12 cellular contexts compared by ENCODE assay signal in the genomic region with DNA sequence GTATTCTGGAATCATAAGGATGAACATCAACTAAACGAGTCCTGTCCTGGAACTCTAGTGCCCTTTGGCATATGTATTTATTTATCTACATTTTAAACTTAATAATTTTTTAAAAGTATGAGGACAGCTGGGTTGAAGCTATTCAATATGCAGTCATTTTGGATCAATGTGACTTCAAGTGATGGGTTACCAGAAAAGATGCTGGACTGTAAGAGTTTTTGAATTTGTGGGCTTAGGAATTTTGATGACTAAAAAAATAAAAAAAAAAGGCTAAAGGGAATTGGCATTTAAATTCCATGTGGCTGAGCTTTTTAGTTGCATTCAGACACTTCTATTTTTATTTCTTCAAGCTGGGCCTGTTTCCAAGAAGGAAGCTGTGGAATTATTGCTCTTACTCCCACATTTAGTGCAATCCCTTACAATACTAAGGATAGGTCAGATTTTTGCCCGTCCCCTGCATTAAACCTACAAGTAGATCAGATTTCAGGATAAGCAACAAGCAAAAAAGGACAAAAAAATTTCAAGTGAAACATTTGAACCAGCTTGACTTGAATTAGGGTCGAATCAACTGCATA.
DNase-seq lines count a peak whose midpoint lies in the region; ATAC-seq and TF ChIP-seq lines count a peak whose summit lies in the region.
"Had no signal": no experiment of that assay in that cellular context is flagged by ENCODE, and none has a peak within 500 bp of the region (broad histone marks: within the 10 kb centered on the region; RNA-seq: fewer than 3 reads in every experiment).

No MANE protein-coding gene starts in this region.

- no peaks in the 10 kb centered on the region for H3K36me3 Mint-ChIP-seq in activated T-cell treated with anti-CD3 and anti-CD28 coated beads, Interleukin-2, amount 50 U/mL, for 24 hours (ENCODE audit: low read depth)
- H3K36me3 Mint-ChIP-seq: CD4-positive, CD25-positive, alpha-beta regulatory T cell; stimulated activated naive B cell treated with anti-CD40 and anti-IgM and Interleukin-4, amounts not matched to agents 10 μg/mL and 1 μg/mL and 100 μg/mL, for 72 hours had no signal

- H3K27me3 ChIP-seq in BJ (ENCODE audit: control insufficient read depth, insufficient read depth, low read length) (no peaks in the 10 kb centered on the region), SK-N-SH (ENCODE audit: insufficient read depth) (no peaks in the 10 kb centered on the region), parathyroid adenoma (ENCODE audit: control insufficient read depth, insufficient read depth, low read length) (no peaks in the 10 kb centered on the region)

- H3K4me3 ChIP-seq in BJ (ENCODE audit: low read depth, low read length) = no peak overlapping the region
- no peak overlapping the region for H3K4me3 ChIP-seq in SK-N-SH (ENCODE audit: low read depth in 2 of 2, low read length in 1 of 2)
- no peak overlapping the region for H3K4me3 ChIP-seq in parathyroid adenoma (ENCODE audit: low read depth, low read length)
- H3K4me3 ChIP-seq: skin epidermis had no signal

- H4K20me1 ChIP-seq in SK-N-SH (ENCODE audit: insufficient read depth) = no peaks in the 10 kb centered on the region

- peaks cover 0 to 45% of the 10 kb centered on the region in 2 experiments; a peak in 3 of 4 replicates for H3K4me1 ChIP-seq in SK-N-SH (ENCODE audit: control insufficient read depth in 1 of 2, insufficient read depth in 2 of 2, low read depth in 1 of 2, low read length in 1 of 2)
- H3K4me1 ChIP-seq in parathyroid adenoma = peaks cover 8% of the 10 kb centered on the region

- H3K27ac ChIP-seq in SK-N-SH (ENCODE audit: low read depth in 2 of 2, low read length in 1 of 2) = peak overlapping the region; percentile 68 to 91; a peak in 3 of 4 replicates
- peak overlapping the region; percentile 42 for H3K27ac ChIP-seq in parathyroid adenoma

- no peaks in the 10 kb centered on the region for H3K4me1 Mint-ChIP-seq in activated T-cell treated with anti-CD3 and anti-CD28 coated beads, Interleukin-2, amount 50 U/mL, for 24 hours (ENCODE audit: low read depth)
- H3K4me1 Mint-ChIP-seq: activated B cell treated with CpG ODN at 0.5 μM for 24 hours; CD4-positive, CD25-positive, alpha-beta regulatory T cell; stimulated activated naive B cell treated with anti-CD40 and anti-IgM and Interleukin-4, amounts not matched to agents 10 μg/mL and 1 μg/mL and 100 μg/mL, for 72 hours had no signal

- peak; percentile 41 to 94; a peak in 2 of 4 replicates for TF ChIP-seq EP300 in SK-N-SH (IDR thresholded peaks at IDR 0.05; ENCODE audit: borderline replicate concordance in 1 of 2, low read depth in 1 of 2, low read length in 1 of 2)

- H3K36me3 ChIP-seq in BJ (ENCODE audit: control insufficient read depth, insufficient read depth, low read length) (no peaks in the 10 kb centered on the region), SK-N-SH (replicated peaks in 1 of 2; ENCODE audit: control insufficient read depth in 1 of 2, insufficient read depth in 2 of 2, low read length in 1 of 2) (no peaks in the 10 kb centered on the region), parathyroid adenoma (ENCODE audit: control insufficient read depth, insufficient read depth, low read length) (no peaks in the 10 kb centered on the region)

- no peak overlapping the region for H3K27ac Mint-ChIP-seq in activated T-cell treated with anti-CD3 and anti-CD28 coated beads, Interleukin-2, amount 50 U/mL, for 24 hours
- H3K27ac Mint-ChIP-seq: activated B cell treated with CpG ODN at 0.5 μM for 24 hours; CD4-positive, CD25-positive, alpha-beta regulatory T cell; stimulated activated naive B cell treated with anti-CD40 and anti-IgM and Interleukin-4, amounts not matched to agents 10 μg/mL and 1 μg/mL and 100 μg/mL, for 72 hours had no signal

- TF ChIP-seq RAD21 in SK-N-SH (IDR thresholded peaks at IDR 0.05; ENCODE audit: low read length) = no peak

- CTCF ChIA-PET in BJ (lab: Yijun Ruan, JAX) = interaction anchor here (0.6 kb wide), 2 partner anchors 90 to 297 kb away, joined by 3 to 4 read pairs; no protein-coding TSS in a partner anchor
- CTCF ChIA-PET in SK-N-SH (lab: Yijun Ruan, JAX) = no interaction called here

- 14% methylated on average over 3 of the region's 3 CpGs for WGBS in SK-N-SH (ENCODE audit: low lambda C conversion rate)

- no peaks in the 10 kb centered on the region for H3K79me2 ChIP-seq in SK-N-SH (ENCODE audit: insufficient read depth)
- H3K79me2 ChIP-seq in parathyroid adenoma = no peaks in the 10 kb centered on the region

- no peak overlapping the region for H3K4me3 Mint-ChIP-seq in activated T-cell treated with anti-CD3 and anti-CD28 coated beads, Interleukin-2, amount 50 U/mL, for 24 hours
- H3K4me3 Mint-ChIP-seq: activated B cell treated with CpG ODN at 0.5 μM for 24 hours; CD4-positive, CD25-positive, alpha-beta regulatory T cell; stimulated activated naive B cell treated with anti-CD40 and anti-IgM and Interleukin-4, amounts not matched to agents 10 μg/mL and 1 μg/mL and 100 μg/mL, for 72 hours had no signal

- no peaks in the 10 kb centered on the region for H3K9me3 Mint-ChIP-seq in activated T-cell treated with anti-CD3 and anti-CD28 coated beads, Interleukin-2, amount 50 U/mL, for 24 hours
- H3K9me3 Mint-ChIP-seq: activated B cell treated with CpG ODN at 0.5 μM for 24 hours; stimulated activated naive B cell treated with anti-CD40 and anti-IgM and Interleukin-4, amounts not matched to agents 10 μg/mL and 1 μg/mL and 100 μg/mL, for 72 hours had no signal

- H3K9ac ChIP-seq in SK-N-SH (peak overlapping the region; percentile 28; the same call in 1 of the 2 replicates), parathyroid adenoma (no peak overlapping the region)

- H3K4me2 ChIP-seq in SK-N-SH (peak overlapping the region; percentile 64; the same call in 1 of the 2 replicates), parathyroid adenoma (ENCODE audit: low read length) (peak overlapping the region; percentile 24)

- peak overlapping the region; percentile 22; the same call in 1 of the 2 replicates for H2AFZ ChIP-seq in SK-N-SH (ENCODE audit: low read depth)
- H2AFZ ChIP-seq in parathyroid adenoma = peak overlapping the region; percentile 45

- POLR2A ChIA-PET in BJ (lab: Charles Lee) = interaction anchor here (0.5 to 2.1 kb wide), 16 partner anchors 26 to 704 kb away, joined by 3 to 22 read pairs (median 6); partner anchors contain the start of gene CITED2
- POLR2A ChIA-PET in SK-N-SH (lab: Yijun Ruan, JAX) = no interaction called here

- ATAC-seq in HG03457 (IDR thresholded peaks at IDR 0.05; ENCODE audit: unreplicated experiment) (no peak), HG03135 (IDR thresholded peaks at IDR 0.05; ENCODE audit: unreplicated experiment) (no peak)
- ATAC-seq: stimulated activated naive B cell treated with anti-CD40 and anti-IgM and Interleukin-4, amounts not matched to agents 10 μg/mL and 1 μg/mL and 100 μg/mL, for 72 hours had no signal

- TF ChIP-seq CTCF in BJ (IDR thresholded peaks at IDR 0.05; ENCODE audit: insufficient read depth, low read depth, low read length) (no peak), SK-N-SH (IDR thresholded peaks at IDR 0.05) (no peak), parathyroid adenoma (IDR thresholded peaks at IDR 0.05) (no peak)

- H3F3A ChIP-seq in SK-N-SH (replicated peaks; ENCODE audit: insufficient read depth) = peaks cover 32% of the 10 kb centered on the region

- H3K9me2 ChIP-seq in SK-N-SH = no peaks in the 10 kb centered on the region

- peaks cover 29% of the 10 kb centered on the region for H3K27me3 Mint-ChIP-seq in activated T-cell treated with anti-CD3 and anti-CD28 coated beads, Interleukin-2, amount 50 U/mL, for 24 hours
- H3K27me3 Mint-ChIP-seq: CD4-positive, CD25-positive, alpha-beta regulatory T cell; stimulated activated naive B cell treated with anti-CD40 and anti-IgM and Interleukin-4, amounts not matched to agents 10 μg/mL and 1 μg/mL and 100 μg/mL, for 72 hours had no signal

- DNase-seq in BJ (ENCODE audit: low read depth) = peak; percentile 94
- no peak for DNase-seq in SK-N-SH
- DNase-seq in glomerular visceral epithelial cell (ENCODE audit: extremely low spot score) = peak; percentile 71
- DNase-seq in NAMALWA (ENCODE audit: low spot score) = no peak
- no peak for DNase-seq in activated T-cell treated with anti-CD3 and anti-CD28 coated beads, Interleukin-2, amount 50 U/mL, for 24 hours
- DNase-seq: activated B cell treated with CpG ODN at 0.5 μM for 24 hours; CD4-positive, CD25-positive, alpha-beta regulatory T cell; stimulated activated naive B cell treated with anti-CD40 and anti-IgM and Interleukin-4, amounts not matched to agents 10 μg/mL and 1 μg/mL and 100 μg/mL, for 72 hours had no signal

- no peaks in the 10 kb centered on the region for H3K9me3 ChIP-seq in SK-N-SH
- H3K9me3 ChIP-seq in parathyroid adenoma (ENCODE audit: control insufficient read depth, low read length) = no peaks in the 10 kb centered on the region

TF ChIP-seq in SK-N-SH, 30 proteins besides CTCF, POLR2A, EP300 and RAD21 (continues in another document):
- TF ChIP-seq, protein P1, sequence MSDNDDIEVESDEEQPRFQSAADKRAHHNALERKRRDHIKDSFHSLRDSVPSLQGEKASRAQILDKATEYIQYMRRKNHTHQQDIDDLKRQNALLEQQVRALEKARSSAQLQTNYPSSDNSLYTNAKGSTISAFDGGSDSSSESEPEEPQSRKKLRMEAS (IDR thresholded peaks at IDR 0.05; ENCODE audit: low read depth) = peak; percentile 34; the same call in 1 of the 2 replicates
- TF ChIP-seq JUND (IDR thresholded peaks at IDR 0.05) = peak; percentile 79
- peak; percentile 45; the same call in 1 of the 2 replicates for TF ChIP-seq SIN3A (IDR thresholded peaks at IDR 0.05; ENCODE audit: borderline replicate concordance, low read depth, low read length)
- no peak for TF ChIP-seq IRF3 (IDR thresholded peaks at IDR 0.05; ENCODE audit: low read depth, low read length)
- TF ChIP-seq TCF12 (IDR thresholded peaks at IDR 0.05) = peak; percentile 82
- TF ChIP-seq, protein P2, sequence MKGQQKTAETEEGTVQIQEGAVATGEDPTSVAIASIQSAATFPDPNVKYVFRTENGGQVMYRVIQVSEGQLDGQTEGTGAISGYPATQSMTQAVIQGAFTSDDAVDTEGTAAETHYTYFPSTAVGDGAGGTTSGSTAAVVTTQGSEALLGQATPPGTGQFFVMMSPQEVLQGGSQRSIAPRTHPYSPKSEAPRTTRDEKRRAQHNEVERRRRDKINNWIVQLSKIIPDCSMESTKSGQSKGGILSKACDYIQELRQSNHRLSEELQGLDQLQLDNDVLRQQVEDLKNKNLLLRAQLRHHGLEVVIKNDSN (IDR thresholded peaks at IDR 0.05; ENCODE audit: borderline replicate concordance, low read depth) = no peak
- peak; percentile 76; the same call in 1 of the 2 replicates for TF ChIP-seq RXRA (IDR thresholded peaks at IDR 0.05; ENCODE audit: borderline replicate concordance, low read depth)

Comparison
In these comparisons a context has a peak if more than half of its experiments do, and no peak if none do; other contexts are left out.
1. DNase-seq: peak in BJ (single experiment) and glomerular visceral epithelial cell (single experiment); none in SK-N-SH (single experiment), NAMALWA (single experiment) and activated T-cell treated with anti-CD3 and anti-CD28 coated beads, Interleukin-2, amount 50 U/mL, for 24 hours (single experiment).